ENCODE assay signal across 8 cellular contexts in the genomic region with DNA sequence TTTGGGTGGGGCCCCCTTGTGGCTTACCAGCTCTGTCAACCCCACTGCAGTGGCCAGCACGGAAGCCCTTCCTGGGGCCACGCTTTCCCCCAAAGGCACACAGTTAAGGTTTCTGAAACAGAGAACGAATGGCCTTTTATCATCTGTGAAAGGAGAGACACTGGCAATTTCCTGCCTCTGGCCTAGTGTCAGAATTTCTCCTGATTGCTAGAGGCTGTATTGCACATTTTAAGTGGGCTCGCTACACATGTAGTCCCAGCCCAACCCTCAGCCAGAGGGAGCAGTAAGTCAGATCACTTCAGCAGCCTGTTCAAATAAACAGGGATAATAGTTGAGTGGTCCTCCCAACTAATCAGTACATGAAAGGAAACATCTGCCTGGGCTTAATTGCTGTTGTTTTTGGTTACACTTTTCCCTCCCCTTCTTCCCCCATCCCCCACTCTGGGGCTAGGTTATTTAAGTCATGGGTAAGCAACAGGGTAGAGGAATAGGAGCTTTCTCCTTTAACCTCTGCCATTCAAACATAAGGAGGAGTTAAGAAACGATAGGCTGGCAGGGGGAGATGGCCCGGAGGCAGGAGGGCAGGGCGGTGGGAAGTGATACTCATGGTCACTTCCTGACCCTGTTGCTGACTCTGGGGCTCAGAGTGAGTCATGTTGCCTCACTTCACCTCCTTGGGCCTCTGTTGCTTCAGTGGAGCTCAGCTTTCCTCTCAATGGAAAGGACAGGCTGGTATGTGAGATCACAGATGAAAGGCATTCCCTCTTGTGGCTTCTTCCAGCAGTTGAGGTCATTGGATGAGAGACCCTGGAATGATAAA.
DNase-seq lines count a peak whose midpoint lies in the region; ATAC-seq and TF ChIP-seq lines count a peak whose summit lies in the region.
"Not testable (repeated sequence)": the region's sequence is repeated elsewhere in the genome, so short reads cannot be mapped to it uniquely, and the experiment has no call there.

No MANE protein-coding gene starts in this region.

- H3K9me2 ChIP-seq in GM23248 (ENCODE audit: insufficient read depth) = not testable (repeated sequence)

- CTCF ChIA-PET in activated CD8-positive, alpha-beta memory T cell treated with anti-CD3 and anti-CD28 coated beads, Interleukin-2, amount 10 ng/mL, durations not matched to agents 7 days and 5 days (lab: Charles Lee) = not testable (repeated sequence)

- DNase-seq in GM23248 = peak; percentile 36
- peak; percentile 45 for DNase-seq in NCI-H1694 treated with DMSO at 0.1 percent for 48 hours (lab: John Stamatoyannopoulos, UW)
- peak; percentile 69 for DNase-seq in RPMI7951 (ENCODE audit: low read depth)
- DNase-seq in activated CD8-positive, alpha-beta memory T cell treated with anti-CD3 and anti-CD28 coated beads, Interleukin-2, amount 10 ng/mL, durations not matched to agents 7 days and 5 days = peak; percentile 42
- DNase-seq in colonic mucosa, Right ventricle myocardium superior, upper lobe of left lung: not testable (repeated sequence)
- DNase-seq in natural killer cell treated with Interleukin-12 subunit alpha and Interleukin-12 subunit beta and Interleukin-15 and Interleukin-18, amount 100 ng/mL, for 72 hours (ENCODE audit: low spot score) = peak; percentile 58

- H3K4me1 Mint-ChIP-seq in activated CD8-positive, alpha-beta memory T cell treated with anti-CD3 and anti-CD28 coated beads, Interleukin-2, amount 10 ng/mL, durations not matched to agents 7 days and 5 days = peaks cover 12% of the 10 kb centered on the region
- not testable (repeated sequence) for H3K4me1 Mint-ChIP-seq in natural killer cell treated with Interleukin-12 subunit alpha and Interleukin-12 subunit beta and Interleukin-15 and Interleukin-18, amount 100 ng/mL, for 72 hours (ENCODE audit: low read depth in 2 of 2)

- TF ChIP-seq POLR2A in upper lobe of left lung (IDR thresholded peaks at IDR 0.05) = not testable (repeated sequence)

- peak overlapping the region; percentile 59 for H3K9ac ChIP-seq in GM23248
- not testable (repeated sequence) for H3K9ac ChIP-seq in colonic mucosa (ENCODE audit: low read depth in 2 of 2, low read length in 2 of 2)

- H3K27me3 ChIP-seq in GM23248 (replicated peaks; ENCODE audit: insufficient read depth); colonic mucosa; upper lobe of left lung: not testable (repeated sequence)

- not testable (repeated sequence) for H4K20me1 ChIP-seq in GM23248 (ENCODE audit: insufficient read depth)

- not testable (repeated sequence) for H3K36me3 Mint-ChIP-seq in activated CD8-positive, alpha-beta memory T cell treated with anti-CD3 and anti-CD28 coated beads, Interleukin-2, amount 10 ng/mL, durations not matched to agents 7 days and 5 days; natural killer cell treated with Interleukin-12 subunit alpha and Interleukin-12 subunit beta and Interleukin-15 and Interleukin-18, amount 100 ng/mL, for 72 hours

- peak overlapping the region; percentile 38 for H3K4me3 Mint-ChIP-seq in activated CD8-positive, alpha-beta memory T cell treated with anti-CD3 and anti-CD28 coated beads, Interleukin-2, amount 10 ng/mL, durations not matched to agents 7 days and 5 days
- H3K4me3 Mint-ChIP-seq in natural killer cell treated with Interleukin-12 subunit alpha and Interleukin-12 subunit beta and Interleukin-15 and Interleukin-18, amount 100 ng/mL, for 72 hours = peak overlapping the region; percentile 78

- not testable (repeated sequence) for H3K79me2 ChIP-seq in GM23248 (ENCODE audit: insufficient read depth)

- not testable (repeated sequence) for H3K9me3 Mint-ChIP-seq in activated CD8-positive, alpha-beta memory T cell treated with anti-CD3 and anti-CD28 coated beads, Interleukin-2, amount 10 ng/mL, durations not matched to agents 7 days and 5 days (ENCODE audit: low read depth); natural killer cell treated with Interleukin-12 subunit alpha and Interleukin-12 subunit beta and Interleukin-15 and Interleukin-18, amount 100 ng/mL, for 72 hours

- not testable (repeated sequence) for H3K4me3 ChIP-seq in GM23248, colonic mucosa, upper lobe of left lung

- not testable (repeated sequence) for H3K9me3 ChIP-seq in GM23248 (ENCODE audit: low read depth); colonic mucosa; upper lobe of left lung

- not testable (repeated sequence) for H3K27me3 Mint-ChIP-seq in activated CD8-positive, alpha-beta memory T cell treated with anti-CD3 and anti-CD28 coated beads, Interleukin-2, amount 10 ng/mL, durations not matched to agents 7 days and 5 days; natural killer cell treated with Interleukin-12 subunit alpha and Interleukin-12 subunit beta and Interleukin-15 and Interleukin-18, amount 100 ng/mL, for 72 hours

- in situ Hi-C loops in GM23248 (cut with MboI) = not testable (repeated sequence)

- H3K27ac ChIP-seq in GM23248 = peak overlapping the region; percentile 90
- H3K27ac ChIP-seq in colonic mucosa = peak overlapping the region; percentile 22
- H3K27ac ChIP-seq in upper lobe of left lung = peak overlapping the region; percentile 30 to 69 (median 62)

- TF ChIP-seq CTCF in colonic mucosa (IDR thresholded peaks at IDR 0.05); upper lobe of left lung (IDR thresholded peaks at IDR 0.05): not testable (repeated sequence)

- not testable (repeated sequence) for TF ChIP-seq EP300 in upper lobe of left lung (IDR thresholded peaks at IDR 0.05)

- H3K36me3 ChIP-seq in GM23248 (ENCODE audit: low read depth); colonic mucosa; upper lobe of left lung: not testable (repeated sequence)

- H3K27ac Mint-ChIP-seq in activated CD8-positive, alpha-beta memory T cell treated with anti-CD3 and anti-CD28 coated beads, Interleukin-2, amount 10 ng/mL, durations not matched to agents 7 days and 5 days = peak overlapping the region; percentile 96
- peak overlapping the region; percentile 94 for H3K27ac Mint-ChIP-seq in natural killer cell treated with Interleukin-12 subunit alpha and Interleukin-12 subunit beta and Interleukin-15 and Interleukin-18, amount 100 ng/mL, for 72 hours

- intact Hi-C loops in colonic mucosa (cut with DNase I); Right ventricle myocardium superior (cut with DNase I): not testable (repeated sequence)

- H3K4me2 ChIP-seq in GM23248 (ENCODE audit: unreplicated experiment) = peak overlapping the region; percentile 43

- H2AFZ ChIP-seq in GM23248 = not testable (repeated sequence)

- not testable (repeated sequence) for H3F3A ChIP-seq in GM23248 (ENCODE audit: insufficient read depth)

- H3K4me1 ChIP-seq in GM23248 (ENCODE audit: insufficient read depth) = peaks cover 11% of the 10 kb centered on the region
- H3K4me1 ChIP-seq in colonic mucosa, upper lobe of left lung: not testable (repeated sequence)

- peak; percentile 63 for ATAC-seq in activated CD8-positive, alpha-beta memory T cell treated with anti-CD3 and anti-CD28 coated beads, Interleukin-2, amount 10 ng/mL, durations not matched to agents 7 days and 5 days
- peak; percentile 74 for ATAC-seq in Right ventricle myocardium superior (ENCODE audit: poor library complexity)
- ATAC-seq in natural killer cell treated with Interleukin-12 subunit alpha and Interleukin-12 subunit beta and Interleukin-15 and Interleukin-18, amount 100 ng/mL, for 72 hours = peak; percentile 82 to 85
- peak; percentile 80 to 87 for ATAC-seq in upper lobe of left lung (ENCODE audit: low FRiP score in 2 of 2)

- WGBS in GM23248 (ENCODE audit: low coverage in 1 of 2, low lambda C conversion rate in 2 of 2, missing lambda C conversion rate in 2 of 2), 2 experiments = 6 to 18% methylated on average over 1 to 2 of the region's 7 CpGs
- WGBS in upper lobe of left lung, 2 donors = 44% methylated on average over 1 of the region's 7 CpGs; no CpG with 5 or more reads in 1 of the 2 donors

Comparison
In these comparisons a context has a peak if more than half of its experiments do, and no peak if none do; other contexts are left out.
1. H3K27ac ChIP-seq: peak in every context shown above with its lines; median percentile 90 in GM23248; 62 in upper lobe of left lung; 22 in colonic mucosa.